In the genomic region with DNA sequence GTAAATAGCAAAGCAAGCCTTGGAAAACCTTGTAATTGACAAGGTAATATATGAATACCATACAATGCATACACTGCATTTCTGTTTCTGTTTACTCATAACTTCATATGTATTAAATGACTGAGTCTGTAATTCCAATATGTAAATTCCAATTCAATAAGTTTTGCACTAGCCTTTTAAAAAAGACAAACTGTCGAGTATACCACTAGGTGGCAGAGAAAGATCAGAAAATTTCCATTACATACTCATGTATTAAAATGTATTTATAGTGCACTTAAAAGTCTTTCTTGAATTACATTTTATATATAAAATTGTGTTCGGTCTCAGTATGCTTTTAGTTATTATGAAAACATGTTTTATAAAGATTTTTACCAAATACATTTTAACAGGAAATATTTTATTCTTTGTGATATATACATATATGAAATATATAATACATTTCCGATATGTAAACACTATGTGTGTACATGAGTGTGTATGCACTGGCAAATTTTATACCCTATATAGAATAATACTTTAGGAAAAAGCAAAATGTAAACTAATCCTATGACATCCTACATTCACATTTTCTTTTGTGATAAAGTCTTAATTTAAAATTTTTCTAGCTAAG, we compare ENCODE assay signal across 8 cellular contexts.
DNase-seq lines count a peak whose midpoint lies in the region; ATAC-seq, FAIRE-seq and TF ChIP-seq lines count a peak whose summit lies in the region.

No MANE protein-coding gene starts in this region.

- H3K9me3 Mint-ChIP-seq in naive thymus-derived CD4-positive, alpha-beta T cell: no peaks in the 10 kb centered on the region

- H3K4me1 Mint-ChIP-seq in naive thymus-derived CD4-positive, alpha-beta T cell: no peaks in the 10 kb centered on the region

- FAIRE-seq in G401.6 (lab: Jason Lieb, UNC) (peak; percentile 96), islet of Langerhans (lab: Jason Lieb, UNC) (peak; percentile 99), GM19239 (lab: Jason Lieb, UNC) (no peak)

- H3K27me3 Mint-ChIP-seq in naive thymus-derived CD4-positive, alpha-beta T cell: no peaks in the 10 kb centered on the region

- TF ChIP-seq POLR2A in suprapubic skin (IDR thresholded peaks at IDR 0.05): no peak

- H3K27ac ChIP-seq in naive thymus-derived CD4-positive, alpha-beta T cell (ENCODE audit: low read depth, low read length): no peak overlapping the region
- no peak overlapping the region for H3K27ac ChIP-seq in suprapubic skin

- H3K36me3 ChIP-seq in naive thymus-derived CD4-positive, alpha-beta T cell (ENCODE audit: control insufficient read depth in 2 of 3, insufficient read depth in 3 of 3, low read length in 3 of 3): no peaks in the 10 kb centered on the region
- H3K36me3 ChIP-seq in suprapubic skin: no peaks in the 10 kb centered on the region

- intact Hi-C loops in naive thymus-derived CD4-positive, alpha-beta T cell (cut with micrococcal nuclease): loop anchor here in 1 of 2 donors (1.0 to 10.0 kb wide), 2 partner anchors 311 to 394 kb away; no protein-coding TSS in a partner anchor

- no peaks in the 10 kb centered on the region for H3K9me3 ChIP-seq in naive thymus-derived CD4-positive, alpha-beta T cell (ENCODE audit: control insufficient read depth in 2 of 3, low read length in 3 of 3)
- no peaks in the 10 kb centered on the region for H3K9me3 ChIP-seq in suprapubic skin

- POLR2A ChIA-PET in naive thymus-derived CD4-positive, alpha-beta T cell (lab: Charles Lee): no interaction called here

- TF ChIP-seq EP300 in suprapubic skin (IDR thresholded peaks at IDR 0.05): no peak

- H3K27me3 ChIP-seq in naive thymus-derived CD4-positive, alpha-beta T cell (ENCODE audit: control insufficient read depth in 2 of 2, insufficient read depth in 2 of 2, low read length in 2 of 2): no peaks in the 10 kb centered on the region
- no peaks in the 10 kb centered on the region for H3K27me3 ChIP-seq in suprapubic skin

- 31% methylated on average over 3 of the region's 3 CpGs for WGBS in suprapubic skin

- TF ChIP-seq CTCF in suprapubic skin (IDR thresholded peaks at IDR 0.05): peak in 1 of 2 donors; percentile 23

- H3K36me3 Mint-ChIP-seq in naive thymus-derived CD4-positive, alpha-beta T cell: no peaks in the 10 kb centered on the region

- H3K4me3 ChIP-seq in naive thymus-derived CD4-positive, alpha-beta T cell (ENCODE audit: low read length): no peak overlapping the region
- no peak overlapping the region for H3K4me3 ChIP-seq in suprapubic skin

- no peak for ATAC-seq in naive thymus-derived CD4-positive, alpha-beta T cell

- DNase-seq in LoVo (ENCODE audit: low spot score): peak; percentile 41
- DNase-seq in SW 1271 (lab: John Stamatoyannopoulos, UW): peak; percentile 1 to 27
- DNase-seq in GM19239 (ENCODE audit: insufficient read length, low spot score): no peak
- DNase-seq in activated CD8-positive, alpha-beta memory T cell treated with anti-CD3 and anti-CD28 coated beads, Interleukin-2, amount 50 U/mL, for 4 hours: no peak
- DNase-seq in naive thymus-derived CD4-positive, alpha-beta T cell: no peak
- no peak for DNase-seq in suprapubic skin (ENCODE audit: low spot score in 2 of 2)

- H3K4me3 Mint-ChIP-seq in naive thymus-derived CD4-positive, alpha-beta T cell: no peak overlapping the region

- no peak overlapping the region for H3K27ac Mint-ChIP-seq in naive thymus-derived CD4-positive, alpha-beta T cell

- CTCF ChIA-PET in naive thymus-derived CD4-positive, alpha-beta T cell (lab: Charles Lee): no interaction called here

- no peaks in the 10 kb centered on the region for H3K4me1 ChIP-seq in naive thymus-derived CD4-positive, alpha-beta T cell (ENCODE audit: control insufficient read depth in 2 of 2, insufficient read depth in 2 of 2, low read length in 2 of 2)
- no peaks in the 10 kb centered on the region for H3K4me1 ChIP-seq in suprapubic skin

Comparison
In these comparisons a context has a peak if more than half of its experiments do, and no peak if none do; other contexts are left out.
1. DNase-seq: peak in LoVo (single experiment) and SW 1271 (2 of 2); none in GM19239 (single experiment), activated CD8-positive, alpha-beta memory T cell treated with anti-CD3 and anti-CD28 coated beads, Interleukin-2, amount 50 U/mL, for 4 hours (single experiment), naive thymus-derived CD4-positive, alpha-beta T cell (0 of 9) and suprapubic skin (0 of 2).